ENCODE assay signal across 10 cellular contexts in the genomic region with DNA sequence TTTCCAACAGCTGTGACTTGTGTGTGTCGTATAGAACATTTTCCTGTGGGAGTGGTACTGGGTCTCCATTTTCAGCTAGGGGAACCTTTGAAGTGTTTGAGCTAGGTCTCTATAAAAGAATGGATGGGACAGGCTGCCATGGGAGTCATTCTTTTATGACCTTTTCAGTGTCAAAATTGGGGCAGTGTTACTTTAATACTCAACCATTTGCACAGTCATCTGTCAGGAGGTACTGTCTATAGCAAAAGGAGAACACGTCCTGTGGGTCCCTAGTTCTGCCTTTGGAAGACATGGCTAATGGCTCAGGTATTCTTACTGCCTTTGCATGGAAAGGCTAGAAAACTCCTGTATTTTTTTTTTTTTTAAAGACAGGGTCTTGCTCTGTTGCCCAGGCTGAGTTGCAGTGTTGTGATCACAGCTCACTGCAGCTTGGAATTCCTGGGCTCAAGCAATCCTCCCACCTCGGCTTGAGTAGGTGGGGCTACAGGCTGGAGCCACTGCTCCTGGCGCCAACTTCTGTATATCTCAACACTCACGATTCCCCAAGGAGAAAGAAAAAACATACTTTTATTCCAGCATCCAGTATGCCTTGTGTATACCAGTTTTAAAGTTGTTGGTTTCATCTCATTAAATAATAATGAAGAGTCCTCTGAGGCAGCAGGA. TPM values are rescaled to one million over a fixed set of nuclear protein-coding genes. Genes with fewer than 3 reads are reported as not detected.
DNase-seq lines count a peak whose midpoint lies in the region; ATAC-seq and TF ChIP-seq lines count a peak whose summit lies in the region.
"Had no signal": no experiment of that assay in that cellular context is flagged by ENCODE, and none has a peak within 500 bp of the region (broad histone marks: within the 10 kb centered on the region; RNA-seq: fewer than 3 reads in every experiment).

No MANE protein-coding gene starts in this region.

- POLR2A ChIA-PET in WTC11 (lab: Charles Lee): interaction anchor here (1.2 kb wide), 1 partner anchor 56 kb away, joined by 3 read pairs; no protein-coding TSS in a partner anchor

- H3K27me3 Mint-ChIP-seq in activated T-cell treated with anti-CD3 and anti-CD28 coated beads, Interleukin-2, amount 50 U/mL, for 4 hours (ENCODE audit: low read depth): peaks cover 2% of the 10 kb centered on the region
- H3K27me3 Mint-ChIP-seq in WTC11 (ENCODE audit: low read depth): peaks cover 48% of the 10 kb centered on the region

- no peaks in the 10 kb centered on the region for H3K27me3 ChIP-seq in hepatocyte
- H3K27me3 ChIP-seq in subcutaneous abdominal adipose tissue (ENCODE audit: control insufficient read depth in 5 of 5, insufficient read depth in 4 of 5, low read length in 5 of 5): no peaks in the 10 kb centered on the region

- peak overlapping the region in 1 of 5 donors; percentile 99 for H3K9ac ChIP-seq in subcutaneous abdominal adipose tissue (ENCODE audit: low read length in 5 of 5)

- H3K27ac ChIP-seq in hepatocyte: peak overlapping the region; percentile 97
- H3K27ac ChIP-seq in subcutaneous abdominal adipose tissue (ENCODE audit: low read depth, low read length): peak overlapping the region; percentile 97

- no peaks in the 10 kb centered on the region for H3K9me2 ChIP-seq in hepatocyte (replicated peaks; ENCODE audit: insufficient read depth)

- CTCF ChIA-PET in WTC11 (lab: Charles Lee): interaction anchor here (1.2 to 5.6 kb wide), 4 partner anchors 9 to 22 kb away, joined by 5 to 54 read pairs (median 8); a partner anchor contains a TSS

- H2AFZ ChIP-seq in hepatocyte: no peak overlapping the region

- H3K4me1 Mint-ChIP-seq in activated T-cell treated with anti-CD3 and anti-CD28 coated beads, Interleukin-2, amount 50 U/mL, for 4 hours (ENCODE audit: low read depth): peaks cover 42% of the 10 kb centered on the region
- H3K4me1 Mint-ChIP-seq in WTC11: peaks cover 26% of the 10 kb centered on the region

- WGBS in hepatocyte (ENCODE audit: low lambda C conversion rate, missing lambda C conversion rate): 58% methylated on average over 5 of the region's 5 CpGs

- peaks cover 74% of the 10 kb centered on the region for H3K79me2 ChIP-seq in hepatocyte

- no peaks in the 10 kb centered on the region for H3K9me3 Mint-ChIP-seq in activated T-cell treated with anti-CD3 and anti-CD28 coated beads, Interleukin-2, amount 50 U/mL, for 4 hours
- no peaks in the 10 kb centered on the region for H3K9me3 Mint-ChIP-seq in WTC11

- peaks cover 9% of the 10 kb centered on the region for H3K36me3 ChIP-seq in hepatocyte (replicated peaks; ENCODE audit: insufficient read depth, low read depth)
- H3K36me3 ChIP-seq in subcutaneous abdominal adipose tissue (ENCODE audit: control insufficient read depth in 5 of 5, insufficient read depth in 5 of 5, low read length in 5 of 5): peaks cover 7 to 58% (median 50%) of the 10 kb centered on the region in 5 donors

- peaks cover 26% of the 10 kb centered on the region for H4K20me1 ChIP-seq in hepatocyte (ENCODE audit: insufficient read depth, poor library complexity, severe bottlenecking)

- peak overlapping the region; percentile 96 for H3K4me3 Mint-ChIP-seq in activated T-cell treated with anti-CD3 and anti-CD28 coated beads, Interleukin-2, amount 50 U/mL, for 4 hours
- H3K4me3 Mint-ChIP-seq in WTC11: peak overlapping the region; percentile 95

- H3K27ac Mint-ChIP-seq in WTC11: peak overlapping the region; percentile 92; the same call in 1 of the 2 replicates

- H3K4me3 ChIP-seq in hepatocyte: no peak overlapping the region
- peak overlapping the region in 1 of 5 donors; percentile 98 for H3K4me3 ChIP-seq in subcutaneous abdominal adipose tissue (ENCODE audit: low read depth in 1 of 5, low read length in 5 of 5)

- peak overlapping the region; percentile 91 for H3K4me2 ChIP-seq in hepatocyte

- DNase-seq in activated T-cell treated with anti-CD3 and anti-CD28 coated beads, Interleukin-2, amount 50 U/mL, for 4 hours: no peak
- no peak for DNase-seq in activated T-cell treated with anti-CD3 and anti-CD28 coated beads, Interleukin-2, amount 50 U/mL, for 48 hours
- no peak for DNase-seq in WTC11 (ENCODE audit: low spot score)
- no peak for DNase-seq in hepatocyte (ENCODE audit: low spot score)
- DNase-seq in KG1 (lab: John Stamatoyannopoulos, UW): no peak
- DNase-seq in globus pallidus (ENCODE audit: low spot score): no peak
- DNase-seq: COR-L47, NCI-H1092 had no signal

- H3K9me3 ChIP-seq in hepatocyte (ENCODE audit: low read depth) (no peaks in the 10 kb centered on the region), subcutaneous abdominal adipose tissue (ENCODE audit: control insufficient read depth in 5 of 5, low read length in 5 of 5) (no peaks in the 10 kb centered on the region)

- peaks cover 47% of the 10 kb centered on the region for H3K36me3 Mint-ChIP-seq in activated T-cell treated with anti-CD3 and anti-CD28 coated beads, Interleukin-2, amount 50 U/mL, for 4 hours (ENCODE audit: insufficient read depth)
- peaks cover 69% of the 10 kb centered on the region for H3K36me3 Mint-ChIP-seq in WTC11

- ATAC-seq in activated T-cell treated with anti-CD3 and anti-CD28 coated beads, Interleukin-2, amount 50 U/mL, for 4 hours: no peak
- ATAC-seq in WTC11: no peak
- no peak for ATAC-seq in HG03571 (IDR thresholded peaks at IDR 0.05; ENCODE audit: unreplicated experiment)

- H3K4me1 ChIP-seq in hepatocyte (ENCODE audit: insufficient read depth) (peaks cover 26% of the 10 kb centered on the region), subcutaneous abdominal adipose tissue (ENCODE audit: control insufficient read depth in 5 of 5, insufficient read depth in 5 of 5, low read length in 5 of 5) (peaks cover 14 to 56% (median 48%) of the 10 kb centered on the region in 5 donors)

- TF ChIP-seq CTCF in WTC11 (IDR thresholded peaks at IDR 0.05) (no peak), hepatocyte (IDR thresholded peaks at IDR 0.05; ENCODE audit: poor library complexity) (no peak)

TF ChIP-seq in WTC11, 78 proteins besides CTCF, POLR2A, EP300 and RAD21:
- TF ChIP-seq, protein P1, sequence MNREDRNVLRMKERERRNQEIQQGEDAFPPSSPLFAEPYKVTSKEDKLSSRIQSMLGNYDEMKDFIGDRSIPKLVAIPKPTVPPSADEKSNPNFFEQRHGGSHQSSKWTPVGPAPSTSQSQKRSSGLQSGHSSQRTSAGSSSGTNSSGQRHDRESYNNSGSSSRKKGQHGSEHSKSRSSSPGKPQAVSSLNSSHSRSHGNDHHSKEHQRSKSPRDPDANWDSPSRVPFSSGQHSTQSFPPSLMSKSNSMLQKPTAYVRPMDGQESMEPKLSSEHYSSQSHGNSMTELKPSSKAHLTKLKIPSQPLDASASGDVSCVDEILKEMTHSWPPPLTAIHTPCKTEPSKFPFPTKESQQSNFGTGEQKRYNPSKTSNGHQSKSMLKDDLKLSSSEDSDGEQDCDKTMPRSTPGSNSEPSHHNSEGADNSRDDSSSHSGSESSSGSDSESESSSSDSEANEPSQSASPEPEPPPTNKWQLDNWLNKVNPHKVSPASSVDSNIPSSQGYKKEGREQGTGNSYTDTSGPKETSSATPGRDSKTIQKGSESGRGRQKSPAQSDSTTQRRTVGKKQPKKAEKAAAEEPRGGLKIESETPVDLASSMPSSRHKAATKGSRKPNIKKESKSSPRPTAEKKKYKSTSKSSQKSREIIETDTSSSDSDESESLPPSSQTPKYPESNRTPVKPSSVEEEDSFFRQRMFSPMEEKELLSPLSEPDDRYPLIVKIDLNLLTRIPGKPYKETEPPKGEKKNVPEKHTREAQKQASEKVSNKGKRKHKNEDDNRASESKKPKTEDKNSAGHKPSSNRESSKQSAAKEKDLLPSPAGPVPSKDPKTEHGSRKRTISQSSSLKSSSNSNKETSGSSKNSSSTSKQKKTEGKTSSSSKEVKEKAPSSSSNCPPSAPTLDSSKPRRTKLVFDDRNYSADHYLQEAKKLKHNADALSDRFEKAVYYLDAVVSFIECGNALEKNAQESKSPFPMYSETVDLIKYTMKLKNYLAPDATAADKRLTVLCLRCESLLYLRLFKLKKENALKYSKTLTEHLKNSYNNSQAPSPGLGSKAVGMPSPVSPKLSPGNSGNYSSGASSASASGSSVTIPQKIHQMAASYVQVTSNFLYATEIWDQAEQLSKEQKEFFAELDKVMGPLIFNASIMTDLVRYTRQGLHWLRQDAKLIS (CRISPR knock-in tag; IDR thresholded peaks at IDR 0.05; ENCODE audit: borderline replicate concordance): no peak
- no peak for TF ChIP-seq SOX15 (CRISPR knock-in tag; IDR thresholded peaks at IDR 0.05)
- no peak for TF ChIP-seq HMGA2 (CRISPR knock-in tag; IDR thresholded peaks at IDR 0.05)

RNA-seq across cellular contexts. Expression of a gene that starts 2.1 kb away (rescaled TPM):
- total RNA-seq in activated T-cell treated with anti-CD3 and anti-CD28 coated beads, Interleukin-2, amount 50 U/mL, for 4 hours: 100 to 1,000 TPM; 611 to 673 (median 650) TPM
- total RNA-seq in WTC11 (2021) (361 to 460 TPM (median 371 TPM) in 3 replicates), hepatocyte (231 and 271 TPM in 2 replicates)
- polyA plus RNA-seq in hepatocyte: 144 and 170 TPM in 2 replicates

RNA-seq across cellular contexts. Expression of a gene that starts 14.3 kb away (rescaled TPM):
- total RNA-seq in activated T-cell treated with anti-CD3 and anti-CD28 coated beads, Interleukin-2, amount 50 U/mL, for 4 hours: 100 to 1,000 TPM; 198 to 208 (median 201) TPM
- total RNA-seq in WTC11 (2021) (88.9 to 102 TPM (median 89.0 TPM) in 3 replicates), hepatocyte (82.9 and 84.0 TPM in 2 replicates)
- polyA plus RNA-seq in hepatocyte: 117 and 118 TPM in 2 replicates

RNA-seq across cellular contexts. Expression of a gene that starts 16.2 kb away (rescaled TPM):
- total RNA-seq in activated T-cell treated with anti-CD3 and anti-CD28 coated beads, Interleukin-2, amount 50 U/mL, for 4 hours: 10 to 100 TPM; 69.9 to 76.6 (median 70.7) TPM
- total RNA-seq in WTC11 (2021) (31.5 to 38.7 TPM (median 31.9 TPM) in 3 replicates), hepatocyte (25.8 and 31.8 TPM in 2 replicates)
- polyA plus RNA-seq in hepatocyte: 17.5 and 22.2 TPM in 2 replicates

RNA-seq across cellular contexts. Expression of a gene that starts 52.3 kb away (rescaled TPM):
- total RNA-seq in activated T-cell treated with anti-CD3 and anti-CD28 coated beads, Interleukin-2, amount 50 U/mL, for 4 hours: under 1 TPM; 0.05 to 0.14 (median 0.08) TPM
- total RNA-seq in WTC11 (2021) (2.1 to 2.9 TPM (median 2.3 TPM) in 3 replicates), hepatocyte (0.16 and 0.17 TPM in 2 replicates)
- polyA plus RNA-seq in hepatocyte: 0.10 and 0.21 TPM in 2 replicates
